1 cellular context compared by ENCODE assay signal in the genomic region with DNA sequence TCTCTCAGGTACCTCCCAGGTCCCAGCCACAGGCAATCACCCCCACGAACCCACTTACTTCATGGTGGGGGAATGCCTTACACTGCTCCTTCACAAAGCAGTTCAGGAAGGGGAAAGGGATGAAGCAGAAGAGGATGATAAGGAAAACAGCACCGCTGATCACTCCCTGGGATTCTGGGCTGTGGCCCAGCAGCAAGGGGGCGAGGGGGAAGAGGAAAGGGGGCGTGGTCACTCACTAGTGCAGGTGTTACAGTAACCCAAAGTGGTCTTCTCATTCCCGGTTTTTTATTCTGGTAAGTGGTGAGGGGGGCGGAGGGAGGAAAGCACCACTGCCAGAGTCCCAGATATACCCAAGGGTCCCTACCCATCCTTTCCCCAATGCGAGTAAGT.
TF ChIP-seq lines count a peak whose summit lies in the region.

No MANE protein-coding gene starts in this region.

TF ChIP-seq in IMR-90, 13 proteins besides CTCF, POLR2A, EP300 and RAD21:
- no peak for TF ChIP-seq FOS (IDR thresholded peaks at IDR 0.05; ENCODE audit: low read depth, low read length)
- TF ChIP-seq CEBPB (IDR thresholded peaks at IDR 0.05; ENCODE audit: low read depth, low read length) = no peak
- TF ChIP-seq, protein P1, sequence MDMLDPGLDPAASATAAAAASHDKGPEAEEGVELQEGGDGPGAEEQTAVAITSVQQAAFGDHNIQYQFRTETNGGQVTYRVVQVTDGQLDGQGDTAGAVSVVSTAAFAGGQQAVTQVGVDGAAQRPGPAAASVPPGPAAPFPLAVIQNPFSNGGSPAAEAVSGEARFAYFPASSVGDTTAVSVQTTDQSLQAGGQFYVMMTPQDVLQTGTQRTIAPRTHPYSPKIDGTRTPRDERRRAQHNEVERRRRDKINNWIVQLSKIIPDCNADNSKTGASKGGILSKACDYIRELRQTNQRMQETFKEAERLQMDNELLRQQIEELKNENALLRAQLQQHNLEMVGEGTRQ (IDR thresholded peaks at IDR 0.05; ENCODE audit: low read depth, low read length) = no peak
- no peak for TF ChIP-seq RCOR1 (IDR thresholded peaks at IDR 0.05; ENCODE audit: insufficient replicate concordance, low read length)
- no peak for TF ChIP-seq BHLHE40 (IDR thresholded peaks at IDR 0.05; ENCODE audit: low read depth, low read length)
- TF ChIP-seq MAZ (IDR thresholded peaks at IDR 0.05; ENCODE audit: borderline replicate concordance, low read depth, low read length) = no peak
- TF ChIP-seq MAFK (IDR thresholded peaks at IDR 0.05; ENCODE audit: low read depth, low read length) = no peak
- TF ChIP-seq MXI1 (IDR thresholded peaks at IDR 0.05; ENCODE audit: borderline replicate concordance, low read depth, low read length) = no peak
- TF ChIP-seq NFE2L2 (IDR thresholded peaks at IDR 0.05; ENCODE audit: low read depth, low read length) = no peak
- no peak for TF ChIP-seq SMC3 (IDR thresholded peaks at IDR 0.05; ENCODE audit: low read depth, low read length)
- TF ChIP-seq, protein P2, sequence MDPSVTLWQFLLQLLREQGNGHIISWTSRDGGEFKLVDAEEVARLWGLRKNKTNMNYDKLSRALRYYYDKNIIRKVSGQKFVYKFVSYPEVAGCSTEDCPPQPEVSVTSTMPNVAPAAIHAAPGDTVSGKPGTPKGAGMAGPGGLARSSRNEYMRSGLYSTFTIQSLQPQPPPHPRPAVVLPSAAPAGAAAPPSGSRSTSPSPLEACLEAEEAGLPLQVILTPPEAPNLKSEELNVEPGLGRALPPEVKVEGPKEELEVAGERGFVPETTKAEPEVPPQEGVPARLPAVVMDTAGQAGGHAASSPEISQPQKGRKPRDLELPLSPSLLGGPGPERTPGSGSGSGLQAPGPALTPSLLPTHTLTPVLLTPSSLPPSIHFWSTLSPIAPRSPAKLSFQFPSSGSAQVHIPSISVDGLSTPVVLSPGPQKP (IDR thresholded peaks at IDR 0.05; ENCODE audit: borderline replicate concordance, low read depth, low read length) = no peak
- no peak for TF ChIP-seq RFX5 (IDR thresholded peaks at IDR 0.05; ENCODE audit: low read depth, low read length)
- no peak for TF ChIP-seq CHD1 (IDR thresholded peaks at IDR 0.05; ENCODE audit: low read depth, low read length)
